Comparison of ENCODE assay signal across 9 cellular contexts in the genomic region with DNA sequence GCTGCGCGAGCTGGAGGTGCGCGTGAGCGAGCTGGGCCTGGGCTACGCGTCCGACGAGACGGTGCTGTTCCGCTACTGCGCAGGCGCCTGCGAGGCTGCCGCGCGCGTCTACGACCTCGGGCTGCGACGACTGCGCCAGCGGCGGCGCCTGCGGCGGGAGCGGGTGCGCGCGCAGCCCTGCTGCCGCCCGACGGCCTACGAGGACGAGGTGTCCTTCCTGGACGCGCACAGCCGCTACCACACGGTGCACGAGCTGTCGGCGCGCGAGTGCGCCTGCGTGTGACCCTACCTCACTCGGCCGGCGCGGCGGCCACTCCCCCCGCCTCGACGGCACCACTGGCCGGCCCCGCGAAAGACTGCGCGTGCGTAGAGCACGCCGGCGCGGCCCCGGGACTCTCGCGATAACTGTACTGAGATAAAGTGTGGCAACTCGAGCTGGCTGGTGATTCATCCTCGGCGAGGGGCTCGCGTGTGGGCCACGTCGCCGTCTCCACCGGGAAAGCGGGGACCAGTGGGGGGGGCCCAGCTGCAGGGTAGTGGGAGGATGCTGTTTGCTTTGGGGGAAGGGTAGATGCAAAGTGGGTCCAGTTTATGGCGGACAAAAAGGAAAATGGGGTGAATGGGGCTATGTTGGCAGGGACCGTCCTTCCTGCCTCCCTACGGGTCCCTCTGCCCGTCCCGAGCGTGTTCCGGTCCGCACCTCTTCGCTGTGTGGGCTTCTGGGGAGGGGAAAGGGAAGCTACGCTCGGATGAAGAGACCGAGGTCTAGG. TPM values are rescaled to one million over a fixed set of nuclear protein-coding genes. Genes with fewer than 3 reads are reported as not detected.
DNase-seq lines count a peak whose midpoint lies in the region; ATAC-seq and TF ChIP-seq lines count a peak whose summit lies in the region.
"Had no signal": no experiment of that assay in that cellular context is flagged by ENCODE, and none has a peak within 500 bp of the region (broad histone marks: within the 10 kb centered on the region; RNA-seq: fewer than 3 reads in every experiment).

No MANE protein-coding gene starts in this region.

- ATAC-seq in GM19395 (IDR thresholded peaks at IDR 0.05; ENCODE audit: unreplicated experiment) = peak; percentile 62
- peak; percentile 44 for ATAC-seq in HG03469 (IDR thresholded peaks at IDR 0.05; ENCODE audit: unreplicated experiment)

- H3K9me3 Mint-ChIP-seq in CD14-positive monocyte (peaks cover 2 to 15% (median 9%) of the 10 kb centered on the region in 7 donors), endothelial cell (ENCODE audit: unreplicated experiment) (no peaks in the 10 kb centered on the region), mesothelial cell of epicardium (no peaks in the 10 kb centered on the region)

- H3K4me1 Mint-ChIP-seq in CD14-positive monocyte (peaks cover 18% of the 10 kb centered on the region), endothelial cell (ENCODE audit: unreplicated experiment) (no peaks in the 10 kb centered on the region), mesothelial cell of epicardium (peaks cover 11% of the 10 kb centered on the region)

- TF ChIP-seq CTCF in CD14-positive monocyte (IDR thresholded peaks at IDR 0.05) (no peak), endothelial cell (IDR thresholded peaks at IDR 0.05; ENCODE audit: unreplicated experiment) (no peak), mesothelial cell of epicardium (IDR thresholded peaks at IDR 0.05; ENCODE audit: unreplicated experiment) (no peak)

- H3K4me3 Mint-ChIP-seq in CD14-positive monocyte (peak overlapping the region; percentile 83 to 87), endothelial cell (ENCODE audit: unreplicated experiment) (peak overlapping the region; percentile 90), mesothelial cell of epicardium (peak overlapping the region; percentile 98)

- peaks cover 13 to 38% (median 23%) of the 10 kb centered on the region in 3 donors for H3K27me3 Mint-ChIP-seq in CD14-positive monocyte (ENCODE audit: low read depth in 3 of 3)
- peaks cover 7% of the 10 kb centered on the region for H3K27me3 Mint-ChIP-seq in endothelial cell (ENCODE audit: unreplicated experiment)
- H3K27me3 Mint-ChIP-seq in mesothelial cell of epicardium (ENCODE audit: low read depth) = peaks cover 4% of the 10 kb centered on the region

- H3K36me3 Mint-ChIP-seq in CD14-positive monocyte (no peaks in the 10 kb centered on the region), endothelial cell (ENCODE audit: low read depth, unreplicated experiment) (no peaks in the 10 kb centered on the region), mesothelial cell of epicardium (no peaks in the 10 kb centered on the region)

- H3K27ac Mint-ChIP-seq in CD14-positive monocyte (peak overlapping the region; percentile 65 to 95 (median 87)), endothelial cell (ENCODE audit: unreplicated experiment) (peak overlapping the region; percentile 84), mesothelial cell of epicardium (peak overlapping the region; percentile 99)

- DNase-seq in CD14-positive monocyte (ENCODE audit: low spot score) (peak; percentile 89), NCI-H82 treated with DMSO at 0.1 percent for 48 hours (lab: John Stamatoyannopoulos, UW; ENCODE audit: unreplicated experiment) (peak; percentile 90), endothelial cell (ENCODE audit: low spot score) (peak; percentile 98), mesothelial cell of epicardium (ENCODE audit: low spot score in 2 of 2, unreplicated experiment in 2 of 2) (peak; percentile 92 to 97)
- DNase-seq in activated CD8-positive, alpha-beta memory T cell treated with anti-CD3 and anti-CD28 coated beads for 4 hours (ENCODE audit: low read depth in 2 of 2) = peak; percentile 84 to 94
- DNase-seq in stimulated activated CD8-positive, alpha-beta memory T cell treated with anti-CD3 and anti-CD28 coated beads, Interleukin-12 subunit alpha, Interleukin-12 subunit beta, amount 100 ng/mL, for 4 hours (ENCODE audit: low read depth) = peak; percentile 95

- intact Hi-C loops in CD14-positive monocyte (cut with micrococcal nuclease) = no loop called here

RNA-seq across cellular contexts. Expression of a gene that starts 11.4 kb away (rescaled TPM):
- not detected for polyA plus RNA-seq in CD14-positive monocyte
- total RNA-seq in endothelial cell (ENCODE audit: unreplicated experiment) (0.18 TPM), mesothelial cell of epicardium (0.32 TPM in 1 of 3 replicates, not detected in the others)
- total RNA-seq: T-helper 1 cell treated with Interleukin-12 subunit alpha and Interleukin-12 subunit beta and Interleukin-4 antibody, amounts not matched to agents 30 ng/mL and 1 ng/mL, for 36 hours had no signal

RNA-seq across cellular contexts. Expression of a gene that starts 23.2 kb away (rescaled TPM):
- not detected for polyA plus RNA-seq in CD14-positive monocyte
- total RNA-seq in endothelial cell (ENCODE audit: unreplicated experiment) (1.4 TPM), mesothelial cell of epicardium (0.49 to 1.1 TPM (median 0.90 TPM) in 3 replicates)
- total RNA-seq: T-helper 1 cell treated with Interleukin-12 subunit alpha and Interleukin-12 subunit beta and Interleukin-4 antibody, amounts not matched to agents 30 ng/mL and 1 ng/mL, for 36 hours had no signal

RNA-seq across cellular contexts. Expression of a gene that starts 23.2 kb away (rescaled TPM):
- not detected for polyA plus RNA-seq in CD14-positive monocyte
- total RNA-seq in endothelial cell (ENCODE audit: unreplicated experiment) (0.56 TPM), mesothelial cell of epicardium (1.7 to 2.8 TPM (median 2.4 TPM) in 3 replicates)

RNA-seq across cellular contexts. Expression of a gene that starts 37.1 kb away (rescaled TPM):
- 10 to 100 TPM; 17.4 to 23.4 TPM for polyA plus RNA-seq in CD14-positive monocyte
- total RNA-seq in endothelial cell (ENCODE audit: unreplicated experiment) (16.2 TPM), mesothelial cell of epicardium (54.0 to 61.1 TPM (median 56.9 TPM) in 3 replicates)

RNA-seq across cellular contexts. Expression of a gene that starts 42.3 kb away (rescaled TPM):
- polyA plus RNA-seq in CD14-positive monocyte = not detected
- total RNA-seq in endothelial cell (ENCODE audit: unreplicated experiment) (not detected), mesothelial cell of epicardium (0.47 to 0.79 TPM (median 0.73 TPM) in 3 replicates)
- total RNA-seq: T-helper 1 cell treated with Interleukin-12 subunit alpha and Interleukin-12 subunit beta and Interleukin-4 antibody, amounts not matched to agents 30 ng/mL and 1 ng/mL, for 36 hours had no signal

Comparison
In these comparisons a context has a peak if more than half of its experiments do, and no peak if none do; other contexts are left out.
1. Peak in every context shown above with its lines: DNase-seq and ATAC-seq.